ENCODE assay signal across 21 cellular contexts in the genomic region with DNA sequence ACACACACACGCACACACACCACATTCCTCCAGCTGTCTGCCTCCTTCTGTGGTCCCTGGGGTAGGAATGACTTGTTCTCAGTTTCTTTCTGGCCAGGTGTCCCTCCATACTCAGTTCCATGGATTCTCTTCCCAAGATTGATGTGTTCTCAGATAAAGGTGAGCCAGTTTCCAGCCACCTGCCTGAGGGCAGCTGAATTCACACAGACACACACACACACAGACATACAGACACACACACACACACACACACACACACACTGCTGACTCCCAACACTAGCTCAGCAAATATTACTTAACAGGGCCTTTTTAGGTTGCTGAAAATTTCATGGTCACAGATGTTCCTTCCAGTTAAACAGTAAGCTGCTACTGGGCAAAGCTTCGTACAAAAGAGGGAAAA. TPM values are rescaled to one million over a fixed set of nuclear protein-coding genes. Genes with fewer than 3 reads are reported as not detected.
DNase-seq lines count a peak whose midpoint lies in the region; ATAC-seq and TF ChIP-seq lines count a peak whose summit lies in the region.
"Had no signal": no experiment of that assay in that cellular context is flagged by ENCODE, and none has a peak within 500 bp of the region (broad histone marks: within the 10 kb centered on the region; RNA-seq: fewer than 3 reads in every experiment).

No MANE protein-coding gene starts in this region.

- no peak for TF ChIP-seq POLR2A in prostate gland (IDR thresholded peaks at IDR 0.05)

- H3K27me3 Mint-ChIP-seq in activated CD4-positive, alpha-beta T cell treated with anti-CD3 and anti-CD28 coated beads, Interleukin-2, amount 10 ng/mL, durations not matched to agents 7 days and 5 days, result no peaks in the 10 kb centered on the region
- H3K27me3 Mint-ChIP-seq: activated CD8-positive, alpha-beta memory T cell treated with anti-CD3 and anti-CD28 coated beads, Interleukin-2, amount 10 ng/mL, durations not matched to agents 7 days and 5 days; naive thymus-derived CD4-positive, alpha-beta T cell had no signal

- H3K27ac ChIP-seq in prostate gland, result no peak overlapping the region
- H3K27ac ChIP-seq: ovary, sigmoid colon, suprapubic skin, vagina had no signal

- no peaks in the 10 kb centered on the region for H3K27me3 ChIP-seq in prostate gland (replicated peaks; ENCODE audit: insufficient read depth)
- H3K27me3 ChIP-seq: ovary, sigmoid colon, vagina had no signal

- CTCF ChIA-PET in activated CD4-positive, alpha-beta T cell treated with anti-CD3 and anti-CD28 coated beads, Interleukin-2, amount 10 ng/mL, durations not matched to agents 7 days and 5 days (lab: Charles Lee), result no interaction called here

- no peak overlapping the region for H3K4me3 Mint-ChIP-seq in activated CD4-positive, alpha-beta T cell treated with anti-CD3 and anti-CD28 coated beads, Interleukin-2, amount 10 ng/mL, durations not matched to agents 7 days and 5 days
- H3K4me3 Mint-ChIP-seq: activated CD8-positive, alpha-beta memory T cell treated with anti-CD3 and anti-CD28 coated beads, Interleukin-2, amount 10 ng/mL, durations not matched to agents 7 days and 5 days; naive thymus-derived CD4-positive, alpha-beta T cell had no signal

- peak overlapping the region; percentile 55 for H3K27ac Mint-ChIP-seq in activated CD4-positive, alpha-beta T cell treated with anti-CD3 and anti-CD28 coated beads, Interleukin-2, amount 10 ng/mL, durations not matched to agents 7 days and 5 days
- H3K27ac Mint-ChIP-seq: activated CD8-positive, alpha-beta memory T cell treated with anti-CD3 and anti-CD28 coated beads, Interleukin-2, amount 10 ng/mL, durations not matched to agents 7 days and 5 days had no signal

- POLR2A ChIA-PET in activated CD4-positive, alpha-beta T cell treated with anti-CD3 and anti-CD28 coated beads, Interleukin-2, amount 10 ng/mL, durations not matched to agents 7 days and 5 days (lab: Charles Lee), result no interaction called here

- intact Hi-C loops in prostate gland (cut with DNase I), result no loop called here

- peaks cover 40% of the 10 kb centered on the region for H3K4me1 Mint-ChIP-seq in activated CD4-positive, alpha-beta T cell treated with anti-CD3 and anti-CD28 coated beads, Interleukin-2, amount 10 ng/mL, durations not matched to agents 7 days and 5 days

- ATAC-seq in GM21515 (IDR thresholded peaks at IDR 0.05; ENCODE audit: unreplicated experiment) (no peak), GM19035 (IDR thresholded peaks at IDR 0.05; ENCODE audit: unreplicated experiment) (no peak)
- ATAC-seq: activated CD8-positive, alpha-beta memory T cell treated with anti-CD3 and anti-CD28 coated beads, Interleukin-2, amount 10 ng/mL, durations not matched to agents 7 days and 5 days; HCT116 had no signal

- peaks cover 8% of the 10 kb centered on the region for H3K36me3 Mint-ChIP-seq in activated CD4-positive, alpha-beta T cell treated with anti-CD3 and anti-CD28 coated beads, Interleukin-2, amount 10 ng/mL, durations not matched to agents 7 days and 5 days (ENCODE audit: low read depth)

- no peak overlapping the region for H3K4me3 ChIP-seq in prostate gland
- H3K4me3 ChIP-seq: coronary artery, ovary, sigmoid colon, suprapubic skin, vagina had no signal

- H3K4me1 ChIP-seq in prostate gland (replicated peaks), result no peaks in the 10 kb centered on the region
- H3K4me1 ChIP-seq: sigmoid colon, suprapubic skin, vagina had no signal

- no peak for TF ChIP-seq CTCF in prostate gland (IDR thresholded peaks at IDR 0.05)

- peaks cover 15% of the 10 kb centered on the region for H3K9me3 Mint-ChIP-seq in activated CD4-positive, alpha-beta T cell treated with anti-CD3 and anti-CD28 coated beads, Interleukin-2, amount 10 ng/mL, durations not matched to agents 7 days and 5 days

- no peaks in the 10 kb centered on the region for H3K9me3 ChIP-seq in prostate gland
- H3K9me3 ChIP-seq: ovary, sigmoid colon, suprapubic skin, vagina had no signal

- no peak for DNase-seq in activated CD4-positive, alpha-beta T cell treated with anti-CD3 and anti-CD28 coated beads, Interleukin-2, amount 10 ng/mL, durations not matched to agents 7 days and 5 days
- no peak for DNase-seq in activated CD4-positive, alpha-beta T cell treated with anti-CD3 and anti-CD28 coated beads, Interleukin-2, amount 50 U/mL, for 4 hours
- DNase-seq in SIG-M5 (lab: John Stamatoyannopoulos, UW) (peak; percentile 49), ecto neural progenitor cell (ENCODE audit: low spot score) (peak; percentile 29), prostate gland (ENCODE audit: low spot score) (peak; percentile 22), NCI-H1436 (lab: John Stamatoyannopoulos, UW) (no peak)
- DNase-seq: activated CD4-positive, alpha-beta T cell treated with anti-CD3 and anti-CD28 coated beads for 1 hour; naive thymus-derived CD4-positive, alpha-beta T cell; NCI-H1694; NCI-H69; ovary; T-helper 1 cell had no signal

- 31% methylated on average over 2 of the region's 2 CpGs for WGBS in prostate gland

- no peaks in the 10 kb centered on the region for H3K36me3 ChIP-seq in prostate gland
- H3K36me3 ChIP-seq: ovary, sigmoid colon, suprapubic skin, vagina had no signal

RNA-seq across cellular contexts. Expression of a gene that starts 45.4 kb away (rescaled TPM):
- total RNA-seq in activated CD4-positive, alpha-beta T cell treated with anti-CD3 and anti-CD28 coated beads, Interleukin-2, amount 10 ng/mL, durations not matched to agents 7 days and 5 days, result under 1 TPM in 1 of 2 experiments, not detected in 1; 0.08 TPM
- 10 to 100 TPM in 1 of 2 donors, under 1 TPM in 1; 0.32 to 28.0 TPM for total RNA-seq in prostate gland
- total RNA-seq: bronchial epithelial cell had no signal

Comparison
In these comparisons a context has a peak if more than half of its experiments do, and no peak if none do; other contexts are left out.
1. DNase-seq: peak in SIG-M5 (single experiment), ecto neural progenitor cell (single experiment) and prostate gland (single experiment); none in activated CD4-positive, alpha-beta T cell treated with anti-CD3 and anti-CD28 coated beads, Interleukin-2, amount 10 ng/mL, durations not matched to agents 7 days and 5 days (single experiment), activated CD4-positive, alpha-beta T cell treated with anti-CD3 and anti-CD28 coated beads, Interleukin-2, amount 50 U/mL, for 4 hours (0 of 2) and NCI-H1436 (single experiment).